Comparison of ENCODE assay signal across 9 cellular contexts in the genomic region with DNA sequence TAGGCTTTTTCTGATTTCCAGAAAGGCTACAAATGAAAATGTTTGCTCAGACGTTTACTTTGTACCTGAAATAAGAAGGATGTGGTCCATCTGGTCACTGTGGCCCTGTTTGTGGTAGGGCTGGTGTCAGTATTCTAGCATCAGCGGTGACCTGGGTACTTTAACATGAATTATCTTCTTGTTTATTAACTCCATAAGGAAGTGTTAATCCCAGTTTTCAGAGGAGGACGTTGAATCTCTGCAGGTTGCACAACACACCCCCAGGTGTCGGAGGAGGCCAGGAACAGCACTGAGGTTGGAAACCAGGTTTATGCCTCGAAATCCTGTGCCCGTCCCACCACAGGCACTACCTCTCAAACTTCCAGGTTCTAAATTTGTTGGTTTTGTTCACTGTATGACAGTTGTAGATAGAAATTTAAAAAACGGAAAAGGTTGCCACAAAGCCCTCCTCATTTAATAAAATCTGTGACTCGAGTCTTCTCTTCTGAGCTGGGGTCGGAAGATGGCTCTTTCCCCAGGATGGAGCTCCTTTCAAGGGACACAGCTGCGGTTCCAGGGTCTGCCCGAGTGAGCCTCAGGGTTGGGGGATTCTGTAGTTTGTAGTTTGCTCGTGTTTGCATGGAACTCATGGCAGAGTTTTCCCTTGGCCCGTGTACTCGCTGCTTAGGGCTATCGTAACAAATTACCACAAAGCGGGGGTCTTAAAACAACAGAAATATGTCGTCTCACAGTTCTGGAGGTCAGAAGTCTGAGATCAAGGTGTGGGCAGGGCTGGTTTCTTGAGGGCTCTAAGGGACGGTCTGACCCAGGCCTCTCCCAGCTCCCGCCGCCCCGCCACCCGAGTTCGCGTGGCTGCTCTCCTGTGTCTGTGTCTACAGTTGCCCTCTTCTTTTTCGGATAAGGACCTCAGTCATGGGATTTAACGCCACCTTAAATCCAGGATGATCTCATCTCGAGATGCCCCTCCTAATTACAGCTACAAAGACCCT. TPM values are rescaled to one million over a fixed set of nuclear protein-coding genes. Genes with fewer than 3 reads are reported as not detected.
DNase-seq lines count a peak whose midpoint lies in the region; ATAC-seq, FAIRE-seq and TF ChIP-seq lines count a peak whose summit lies in the region.
"Had no signal": no experiment of that assay in that cellular context is flagged by ENCODE, and none has a peak within 500 bp of the region (broad histone marks: within the 10 kb centered on the region; RNA-seq: fewer than 3 reads in every experiment).

No MANE protein-coding gene starts in this region.

- H3K27ac ChIP-seq in right lobe of liver (peak overlapping the region; percentile 41 to 70 (median 56)), upper lobe of left lung (peak overlapping the region; percentile 11 to 72 (median 53))

- no peak for ATAC-seq in activated naive CD4-positive, alpha-beta T cell treated with anti-CD3 and anti-CD28 coated beads, Interleukin-2, amount 50 U/mL, for 72 hours
- ATAC-seq in right lobe of liver, result peak in 3 of 4 donors; percentile 23 to 40 (median 24)
- no peak for ATAC-seq in upper lobe of left lung (ENCODE audit: low FRiP score in 2 of 2)

- peaks cover 0 to 5% of the 10 kb centered on the region in 2 donors for H3K9me3 Mint-ChIP-seq in activated naive CD4-positive, alpha-beta T cell treated with anti-CD3 and anti-CD28 coated beads, Interleukin-2, amount 50 U/mL, for 72 hours

- intact Hi-C loops in right lobe of liver (cut with DNase I), result no loop called here

- H3K27me3 ChIP-seq in right lobe of liver (no peaks in the 10 kb centered on the region), upper lobe of left lung (no peaks in the 10 kb centered on the region)

- no peak for DNase-seq in activated naive CD4-positive, alpha-beta T cell treated with anti-CD3 and anti-CD28 coated beads, Interleukin-2, amount 50 U/mL, for 72 hours (ENCODE audit: low spot score in 2 of 2)
- DNase-seq in activated naive CD4-positive, alpha-beta T cell (lab: John Stamatoyannopoulos, UW), result no peak
- DNase-seq in activated T-cell treated with anti-CD3 and anti-CD28 coated beads, Interleukin-2, amount 50 U/mL, for 48 hours, result peak; percentile 7 to 12
- DNase-seq in right lobe of liver (peak; percentile 10 to 38 (median 19)), upper lobe of left lung (peak in 1 of 2 donors; percentile 31), SW480 (ENCODE audit: low spot score) (no peak), GM12892 (ENCODE audit: insufficient read length) (no peak), DMS53 (lab: John Stamatoyannopoulos, UW) (no peak)
- DNase-seq: effector CD8-positive, alpha-beta T cell had no signal

- no peak for TF ChIP-seq POLR2A in right lobe of liver (IDR thresholded peaks at IDR 0.05)
- TF ChIP-seq POLR2A in upper lobe of left lung (IDR thresholded peaks at IDR 0.05), result no peak
- no peak for TF ChIP-seq POLR2A in GM12892 (IDR thresholded peaks at IDR 0.05; ENCODE audit: low read depth, low read length)

- H3K27ac Mint-ChIP-seq in activated naive CD4-positive, alpha-beta T cell treated with anti-CD3 and anti-CD28 coated beads, Interleukin-2, amount 50 U/mL, for 72 hours, result peak overlapping the region; percentile 91

- WGBS in right lobe of liver (ENCODE audit: insufficient coverage, low coverage, low lambda C conversion rate, missing lambda C conversion rate), result 67% methylated on average over 10 of the region's 27 CpGs
- 84 to 85% methylated on average over 27 of the region's 27 CpGs for WGBS in upper lobe of left lung, 2 donors

- TF ChIP-seq EP300 in upper lobe of left lung (IDR thresholded peaks at IDR 0.05), result no peak

- no peak for FAIRE-seq in GM12892 (lab: Jason Lieb, UNC)

- H3K9me3 ChIP-seq in right lobe of liver (no peaks in the 10 kb centered on the region), upper lobe of left lung (no peaks in the 10 kb centered on the region)

- H3K36me3 ChIP-seq in right lobe of liver (no peaks in the 10 kb centered on the region), upper lobe of left lung (no peaks in the 10 kb centered on the region)

- no peaks in the 10 kb centered on the region for H3K36me3 Mint-ChIP-seq in activated naive CD4-positive, alpha-beta T cell treated with anti-CD3 and anti-CD28 coated beads, Interleukin-2, amount 50 U/mL, for 72 hours

- TF ChIP-seq CTCF in right lobe of liver (IDR thresholded peaks at IDR 0.05), result no peak
- TF ChIP-seq CTCF in upper lobe of left lung (IDR thresholded peaks at IDR 0.05), result no peak

- H3K4me3 ChIP-seq in right lobe of liver, result peak overlapping the region; percentile 10 to 47 (median 32)
- peak overlapping the region in 3 of 4 donors; percentile 16 to 43 (median 29) for H3K4me3 ChIP-seq in upper lobe of left lung

- H3K4me1 ChIP-seq in right lobe of liver, result peaks cover 0 to 5% (median 0%) of the 10 kb centered on the region in 4 donors
- peaks cover 0 to 17% (median 13%) of the 10 kb centered on the region in 4 donors for H3K4me1 ChIP-seq in upper lobe of left lung

RNA-seq across cellular contexts. Expression of a gene that starts 13.7 kb away (rescaled TPM):
- total RNA-seq in activated naive CD4-positive, alpha-beta T cell treated with anti-CD3 and anti-CD28 coated beads, Interleukin-2, amount 50 U/mL, for 72 hours, result 10 to 100 TPM; 29.2 to 37.6 TPM
- total RNA-seq in right lobe of liver (10 to 100 TPM in 3 of 6 experiments, 1 to 10 TPM in 3; 6.9 to 38.6 (median 13.1) TPM), upper lobe of left lung (100 to 1,000 TPM; 403 to 922 (median 538) TPM)
- polyA plus RNA-seq in GM12892 (2012; ENCODE audit: missing spikeins), result 63.8 TPM

Comparison
In these comparisons a context has a peak if more than half of its experiments do, and no peak if none do; other contexts are left out.
1. ATAC-seq: peak in right lobe of liver (3 of 4); none in activated naive CD4-positive, alpha-beta T cell treated with anti-CD3 and anti-CD28 coated beads, Interleukin-2, amount 50 U/mL, for 72 hours (0 of 2) and upper lobe of left lung (0 of 2).
2. DNase-seq: peak in activated T-cell treated with anti-CD3 and anti-CD28 coated beads, Interleukin-2, amount 50 U/mL, for 48 hours (2 of 2) and right lobe of liver (3 of 3); none in activated naive CD4-positive, alpha-beta T cell treated with anti-CD3 and anti-CD28 coated beads, Interleukin-2, amount 50 U/mL, for 72 hours (0 of 2), activated naive CD4-positive, alpha-beta T cell (0 of 4), SW480 (single experiment), GM12892 (single experiment) and DMS53 (single experiment).
3. RNA of a gene that starts 13.7 kb away (total RNA-seq): 403 to 922 TPM in upper lobe of left lung; 29.2 to 37.6 TPM in activated naive CD4-positive, alpha-beta T cell treated with anti-CD3 and anti-CD28 coated beads, Interleukin-2, amount 50 U/mL, for 72 hours and 6.9 to 38.6 TPM in right lobe of liver; every median in the first group is over 10 times any median in the second.